In the genomic region with DNA sequence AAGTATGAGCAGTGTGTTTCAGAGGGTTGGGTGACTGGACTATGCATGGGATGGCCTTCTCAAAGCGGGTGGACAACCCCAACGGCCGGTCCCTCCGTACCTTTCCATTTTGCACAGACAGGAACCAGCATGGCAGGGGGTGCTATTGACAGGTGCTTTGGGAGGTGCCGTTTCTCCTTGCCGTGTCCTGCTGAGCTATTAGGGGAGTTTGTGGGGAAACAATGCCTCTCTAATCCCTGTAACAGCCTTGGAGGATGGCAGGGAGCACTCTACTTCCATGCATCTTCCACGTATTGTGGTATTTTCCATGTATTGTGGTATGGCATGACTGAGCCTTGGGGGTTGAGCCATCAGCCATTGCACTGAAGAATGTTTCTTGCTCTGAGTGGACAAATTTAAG, we compare ENCODE assay signal across 28 cellular contexts. TPM values are rescaled to one million over a fixed set of nuclear protein-coding genes. Genes with fewer than 3 reads are reported as not detected.
DNase-seq lines count a peak whose midpoint lies in the region; ATAC-seq and TF ChIP-seq lines count a peak whose summit lies in the region.
"Had no signal": no experiment of that assay in that cellular context is flagged by ENCODE, and none has a peak within 500 bp of the region (broad histone marks: within the 10 kb centered on the region; RNA-seq: fewer than 3 reads in every experiment).

No MANE protein-coding gene starts in this region.

- TF ChIP-seq CTCF in left lung (IDR thresholded peaks at IDR 0.05): no peak
- TF ChIP-seq CTCF in testis (IDR thresholded peaks at IDR 0.05): no peak
- TF ChIP-seq CTCF in mucosa of descending colon (IDR thresholded peaks at IDR 0.05): no peak

- H3K27ac ChIP-seq in iPS-20b (ENCODE audit: low read length): no peak overlapping the region
- no peak overlapping the region for H3K27ac ChIP-seq in left lung
- H3K27ac ChIP-seq in testis: no peak overlapping the region
- H3K27ac ChIP-seq: gastroesophageal sphincter, GM23248, hepatocyte, psoas muscle had no signal

- intact Hi-C loops in left lung (cut with DNase I): no loop called here
- intact Hi-C loops in testis (cut with DNase I; ENCODE audit: low total_unique reads): no loop called here
- intact Hi-C loops in mucosa of descending colon (cut with DNase I, micrococcal nuclease): no loop called here

- no peak for ATAC-seq in left lung
- ATAC-seq in mucosa of descending colon: no peak
- ATAC-seq: activated CD8-positive, alpha-beta memory T cell treated with anti-CD3 and anti-CD28 coated beads, Interleukin-2, amount 10 ng/mL, durations not matched to agents 7 days and 5 days; gastroesophageal sphincter; GM12878; left lobe of liver; Panc1; stimulated activated memory B cell treated with anti-CD40 and anti-IgM and Interleukin-4, amounts not matched to agents 10 μg/mL and 1 μg/mL and 100 μg/mL, for 72 hours had no signal

- peaks cover 32% of the 10 kb centered on the region for H3K4me1 ChIP-seq in iPS-20b (ENCODE audit: insufficient read depth, low read length)
- peaks cover 0 to 31% of the 10 kb centered on the region in 2 donors for H3K4me1 ChIP-seq in left lung
- no peaks in the 10 kb centered on the region for H3K4me1 ChIP-seq in testis
- H3K4me1 ChIP-seq in mucosa of descending colon (ENCODE audit: low read depth): peaks cover 11% of the 10 kb centered on the region

- no peaks in the 10 kb centered on the region for H3K9me3 ChIP-seq in iPS-20b (ENCODE audit: insufficient read depth, low read depth, low read length)
- no peaks in the 10 kb centered on the region for H3K9me3 ChIP-seq in left lung
- H3K9me3 ChIP-seq in testis: no peaks in the 10 kb centered on the region
- H3K9me3 ChIP-seq in mucosa of descending colon: no peaks in the 10 kb centered on the region
- H3K9me3 ChIP-seq: gastroesophageal sphincter, psoas muscle had no signal

- H3K36me3 ChIP-seq in iPS-20b (ENCODE audit: insufficient read depth, low read depth, low read length): peaks cover 4% of the 10 kb centered on the region; the same call in 1 of the 2 replicates
- no peaks in the 10 kb centered on the region for H3K36me3 ChIP-seq in left lung
- no peaks in the 10 kb centered on the region for H3K36me3 ChIP-seq in testis (ENCODE audit: low read depth, missing control alignments)
- H3K36me3 ChIP-seq in mucosa of descending colon (ENCODE audit: low read depth): no peaks in the 10 kb centered on the region
- H3K36me3 ChIP-seq: gastroesophageal sphincter had no signal

- 76 to 98% methylated on average over 7 of the region's 7 CpGs for WGBS in testis, 2 donors

- H3K9ac ChIP-seq in iPS-20b (ENCODE audit: low read depth, low read length): no peak overlapping the region; the same call in 1 of the 2 replicates
- H3K9ac ChIP-seq: GM23248 had no signal

- TF ChIP-seq POLR2A in testis (IDR thresholded peaks at IDR 0.05): no peak

- H3K27me3 ChIP-seq in iPS-20b (ENCODE audit: insufficient read depth, low read length) (no peaks in the 10 kb centered on the region), left lung (no peaks in the 10 kb centered on the region), testis (no peaks in the 10 kb centered on the region)
- H3K27me3 ChIP-seq: gastroesophageal sphincter, hepatocyte had no signal

- H3K4me3 ChIP-seq in iPS-20b (ENCODE audit: low read length) (peak overlapping the region; percentile 41; the same call in 1 of the 2 replicates), left lung (no peak overlapping the region), testis (no peak overlapping the region), mucosa of descending colon (no peak overlapping the region)
- H3K4me3 ChIP-seq: gastroesophageal sphincter, GM12878, GM23248, hepatocyte, psoas muscle had no signal

- DNase-seq in NCI-H2107 treated with DMSO at 0.1 percent for 48 hours (lab: John Stamatoyannopoulos, UW; ENCODE audit: unreplicated experiment) (peak; percentile 62), NCI-H2107 (lab: John Stamatoyannopoulos, UW) (no peak), COR-L47 (lab: John Stamatoyannopoulos, UW) (peak; percentile 59), NCI-H69 (lab: John Stamatoyannopoulos, UW) (peak; percentile 81), left lung (no peak), testis (no peak), mucosa of descending colon (no peak)
- DNase-seq: activated CD4-positive, alpha-beta T cell treated with anti-CD3 and anti-CD28 coated beads, Interleukin-2, amount 50 U/mL, for 1 hour; activated CD8-positive, alpha-beta memory T cell treated with anti-CD3 and anti-CD28 coated beads, Interleukin-2, amount 10 ng/mL, durations not matched to agents 7 days and 5 days; CD4-positive, CD25-positive, alpha-beta regulatory T cell; cerebellar nuclear complex; EL; GM23248; naive B cell; NCI-H1105; NCI-H2171 treated with DMSO at 0.1 percent for 48 hours; NCI-H510A treated with DMSO at 0.1 percent for 48 hours; nucleus accumbens; psoas muscle; SHP77 treated with DMSO at 0.1 percent for 48 hours; stimulated activated CD4-positive, alpha-beta T cell treated with anti-CD3 and anti-CD28 coated beads, Interleukin-4, amount 100 ng/mL, for 4 hours had no signal

RNA-seq across cellular contexts. Expression of gene LRRC8B, which starts 6.1 kb away (rescaled TPM):
- total RNA-seq in left lung (10 to 100 TPM; 20.9 to 22.5 TPM), testis (10 to 100 TPM; 20.5 to 42.1 TPM), mucosa of descending colon (10 to 100 TPM; 11.2 to 16.1 (median 11.6) TPM)
- polyA plus RNA-seq in testis (ENCODE audit: insufficient read depth, low read depth, low replicate concordance): 29.7 TPM

Comparison
In these comparisons a context has a peak if more than half of its experiments do, and no peak if none do; other contexts are left out.
1. DNase-seq: peak in NCI-H2107 treated with DMSO at 0.1 percent for 48 hours (single experiment), COR-L47 (single experiment) and NCI-H69 (single experiment); none in NCI-H2107 (single experiment), left lung (0 of 2), testis (single experiment) and mucosa of descending colon (0 of 3).